In the genomic region with DNA sequence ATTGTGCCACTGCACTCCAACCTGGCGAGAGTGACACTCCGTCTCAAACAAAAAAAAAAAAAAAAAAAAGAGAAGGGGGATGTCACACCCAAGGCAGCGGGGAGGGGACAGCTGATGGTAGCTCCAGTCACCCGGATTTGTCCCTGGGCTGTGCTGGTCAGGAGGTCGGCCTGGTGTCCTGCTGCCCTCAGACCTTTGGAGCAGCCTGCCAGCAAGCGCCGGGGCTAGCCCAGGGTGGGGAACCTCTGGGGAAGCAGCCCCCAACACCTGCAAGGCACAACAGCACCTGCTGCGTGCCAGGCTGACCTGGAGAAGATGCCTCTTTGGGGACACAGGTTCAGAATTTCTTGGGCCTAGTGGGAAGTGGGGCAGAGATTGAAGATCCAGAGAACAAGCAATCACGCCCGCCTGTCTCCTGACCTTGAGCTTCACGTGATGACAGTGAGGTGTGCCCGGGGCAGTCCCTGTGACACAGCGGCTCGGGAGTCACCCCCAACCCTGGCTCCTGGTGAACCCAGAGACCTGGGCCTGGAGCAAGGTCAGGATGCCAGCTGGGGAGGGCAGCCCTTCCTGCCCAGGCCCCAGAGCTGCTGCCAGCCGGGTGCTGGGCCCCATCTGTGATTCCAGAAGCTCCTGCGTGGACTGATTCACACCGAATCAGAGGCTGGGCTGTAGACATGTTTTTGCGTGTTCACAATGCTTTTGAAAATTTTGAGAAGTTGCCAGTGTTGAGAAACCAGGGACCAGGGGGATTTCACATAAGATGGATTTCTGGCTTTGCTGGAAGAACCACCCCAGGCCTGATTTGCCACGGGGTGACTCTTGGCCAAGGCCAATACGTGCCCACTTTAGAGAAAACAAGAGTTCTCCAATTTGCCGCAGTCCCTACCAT, we compare ENCODE assay signal across 16 cellular contexts.
DNase-seq lines count a peak whose midpoint lies in the region; ATAC-seq and TF ChIP-seq lines count a peak whose summit lies in the region.
"Had no signal": no experiment of that assay in that cellular context is flagged by ENCODE, and none has a peak within 500 bp of the region (broad histone marks: within the 10 kb centered on the region; RNA-seq: fewer than 3 reads in every experiment).

No MANE protein-coding gene starts in this region.

- H2BK120ac ChIP-seq in neuronal stem cell (ENCODE audit: low read depth, low read length): no peak overlapping the region

- H2AFZ ChIP-seq in neuronal stem cell (ENCODE audit: low read length): no peak overlapping the region

- peak overlapping the region in 1 of 11 experiments; percentile 14; a peak in 3 of 22 replicates for H3K9ac ChIP-seq in BLaER1 treated with 17β-estradiol and CSF1 and Interleukin-3, amounts not matched to agents 10 nM and 100 nM
- no peak overlapping the region for H3K9ac ChIP-seq in endodermal cell (ENCODE audit: extremely low read depth, low read length, poor library complexity, severe bottlenecking)
- H3K9ac ChIP-seq in neuronal stem cell (ENCODE audit: low read depth, low read length, poor library complexity): peak overlapping the region; percentile 60

- H4K91ac ChIP-seq in neuronal stem cell (ENCODE audit: low read depth, low read length, poor library complexity): no peak overlapping the region

- H3K4ac ChIP-seq in neuronal stem cell (ENCODE audit: low read length): no peak overlapping the region

- TF ChIP-seq CTCF in Peyer's patch (IDR thresholded peaks at IDR 0.05) (no peak), endodermal cell (conservative IDR thresholded peaks at IDR 0.05) (no peak)

- peak overlapping the region; percentile 51 to 100 (median 90); a peak in 21 of 22 replicates for H3K4me2 ChIP-seq in BLaER1 treated with 17β-estradiol and CSF1 and Interleukin-3, amounts not matched to agents 10 nM and 100 nM
- no peak overlapping the region for H3K4me2 ChIP-seq in neuronal stem cell (ENCODE audit: insufficient read depth, low read length, poor library complexity, severe bottlenecking)

- WGBS in endodermal cell (ENCODE audit: insufficient coverage in 1 of 2, insufficient read length in 1 of 2), 2 experiments: 93 to 94% methylated on average over 13 to 21 of the region's 21 CpGs
- WGBS in neuronal stem cell (ENCODE audit: extremely low coverage in 2 of 2, insufficient read length in 2 of 2, insufficient replicate concordance in 1 of 2), 2 donors: no CpG with 5 or more reads among the region's 21 CpGs

- peaks cover 18 to 85% (median 71%) of the 10 kb centered on the region in 10 experiments for H3K4me1 ChIP-seq in BLaER1 treated with 17β-estradiol and CSF1 and Interleukin-3, amounts not matched to agents 10 nM and 100 nM
- peaks cover 0 to 34% (median 13%) of the 10 kb centered on the region in 4 donors for H3K4me1 ChIP-seq in Peyer's patch
- H3K4me1 ChIP-seq in endodermal cell (ENCODE audit: control insufficient read depth, insufficient read depth, low read length): no peaks in the 10 kb centered on the region
- H3K4me1 ChIP-seq in neuronal stem cell (ENCODE audit: control insufficient read depth in 2 of 2, insufficient read depth in 1 of 2, low read depth in 1 of 2, low read length in 2 of 2): no peaks in the 10 kb centered on the region

- no peak overlapping the region for H4K8ac ChIP-seq in neuronal stem cell (ENCODE audit: low read depth, low read length)

- ATAC-seq in GM19328 (IDR thresholded peaks at IDR 0.05; ENCODE audit: unreplicated experiment) (no peak), GM19351 (IDR thresholded peaks at IDR 0.05; ENCODE audit: unreplicated experiment) (no peak), GM21576 (IDR thresholded peaks at IDR 0.05; ENCODE audit: unreplicated experiment) (no peak)
- ATAC-seq: naive thymus-derived CD4-positive, alpha-beta T cell had no signal

- H3K4me3 ChIP-seq in BLaER1 treated with 17β-estradiol and CSF1 and Interleukin-3, amounts not matched to agents 10 nM and 100 nM: no peak overlapping the region
- H3K4me3 ChIP-seq in Peyer's patch: no peak overlapping the region
- no peak overlapping the region for H3K4me3 ChIP-seq in endodermal cell (ENCODE audit: low read length)
- H3K4me3 ChIP-seq in neuronal stem cell (ENCODE audit: low read length in 2 of 2): no peak overlapping the region
- H3K4me3 ChIP-seq: uterus had no signal

- no peak overlapping the region for H2AK5ac ChIP-seq in neuronal stem cell (ENCODE audit: low read depth, low read length)

- no peak overlapping the region for H2BK12ac ChIP-seq in neuronal stem cell (ENCODE audit: low read length)

- H3K27ac Mint-ChIP-seq in endodermal cell: peak overlapping the region; percentile 66

- no peaks in the 10 kb centered on the region for H3K4me1 Mint-ChIP-seq in endodermal cell

- no peaks in the 10 kb centered on the region for H3K9me3 ChIP-seq in BLaER1 treated with 17β-estradiol and CSF1 and Interleukin-3, amounts not matched to agents 10 nM and 100 nM (replicated peaks in 1 of 11)
- no peaks in the 10 kb centered on the region for H3K9me3 ChIP-seq in Peyer's patch
- no peaks in the 10 kb centered on the region for H3K9me3 ChIP-seq in endodermal cell (ENCODE audit: control insufficient read depth, low read length)
- H3K9me3 ChIP-seq in neuronal stem cell (replicated peaks in 1 of 2; ENCODE audit: control insufficient read depth in 2 of 2, insufficient read depth in 1 of 2, low read depth in 1 of 2, low read length in 2 of 2): peaks cover 0 to 3% of the 10 kb centered on the region in 2 donors
- H3K9me3 ChIP-seq: uterus had no signal

- TF ChIP-seq POLR2A in Peyer's patch (IDR thresholded peaks at IDR 0.05): no peak

- peak overlapping the region; percentile 35 for H3K18ac ChIP-seq in neuronal stem cell (ENCODE audit: low read length)

- no peaks in the 10 kb centered on the region for H3K9me3 Mint-ChIP-seq in endodermal cell

- H3K4me3 Mint-ChIP-seq in endodermal cell: no peak overlapping the region
- H3K4me3 Mint-ChIP-seq: naive thymus-derived CD4-positive, alpha-beta T cell had no signal

- H4K20me1 ChIP-seq in BLaER1 treated with 17β-estradiol and CSF1 and Interleukin-3, amounts not matched to agents 10 nM and 100 nM: peaks cover 84 to 100% (median 98%) of the 10 kb centered on the region in 11 experiments

- peak overlapping the region in 1 of 11 experiments; percentile 6; a peak in 1 of 22 replicates for H3K27ac ChIP-seq in BLaER1 treated with 17β-estradiol and CSF1 and Interleukin-3, amounts not matched to agents 10 nM and 100 nM
- H3K27ac ChIP-seq in Peyer's patch: peak overlapping the region; percentile 10 to 91 (median 71)
- no peak overlapping the region for H3K27ac ChIP-seq in endodermal cell (ENCODE audit: low read depth, low read length)
- H3K27ac ChIP-seq in neuronal stem cell (replicated peaks; ENCODE audit: low read length): no peak overlapping the region

- no peaks in the 10 kb centered on the region for H3K27me3 ChIP-seq in BLaER1 treated with 17β-estradiol and CSF1 and Interleukin-3, amounts not matched to agents 10 nM and 100 nM
- H3K27me3 ChIP-seq in Peyer's patch (no peaks in the 10 kb centered on the region), endodermal cell (ENCODE audit: control insufficient read depth, insufficient read depth, low read length, poor library complexity, severe bottlenecking) (no peaks in the 10 kb centered on the region), neuronal stem cell (ENCODE audit: control insufficient read depth in 3 of 3, insufficient read depth in 3 of 3, low read depth in 1 of 3, low read length in 3 of 3) (no peaks in the 10 kb centered on the region)
- H3K27me3 ChIP-seq: uterus had no signal

- peak overlapping the region; percentile 21 for H3K14ac ChIP-seq in neuronal stem cell (ENCODE audit: low read length)

- no peaks in the 10 kb centered on the region for H3K27me3 Mint-ChIP-seq in endodermal cell (ENCODE audit: insufficient read depth)
- H3K27me3 Mint-ChIP-seq: naive thymus-derived CD4-positive, alpha-beta T cell had no signal

- peak in 2 of 3 donors; percentile 81 to 85 for DNase-seq in Peyer's patch
- DNase-seq in endodermal cell: no peak
- no peak for DNase-seq in neuronal stem cell (ENCODE audit: low spot score)
- no peak for DNase-seq in D341Med (ENCODE audit: low spot score)
- DNase-seq: activated gamma-delta T cell; DMS53; naive thymus-derived CD4-positive, alpha-beta T cell; NCI-H526 treated with DMSO at 0.1 percent for 48 hours; stimulated activated CD4-positive, alpha-beta T cell treated with anti-CD3 and anti-CD28 coated beads, Interleukin-2, amount 100 ng/mL, for 48 hours; stimulated activated CD8-positive, alpha-beta memory T cell treated with anti-CD3 and anti-CD28 coated beads, Interleukin-4, amount 100 ng/mL, for 48 hours; SW 1271; uterus had no signal

- H3K36me3 ChIP-seq in BLaER1 treated with 17β-estradiol and CSF1 and Interleukin-3, amounts not matched to agents 10 nM and 100 nM: peaks cover 34 to 96% (median 63%) of the 10 kb centered on the region in 11 experiments
- H3K36me3 ChIP-seq in Peyer's patch (peaks cover 0 to 56% (median 0%) of the 10 kb centered on the region in 3 donors), endodermal cell (ENCODE audit: control insufficient read depth, insufficient read depth, low read length) (peaks cover 20% of the 10 kb centered on the region), neuronal stem cell (replicated peaks in 1 of 2; ENCODE audit: control insufficient read depth in 2 of 2, insufficient read depth in 2 of 2, low read length in 2 of 2) (peaks cover 29 to 38% of the 10 kb centered on the region in 2 donors)
- H3K36me3 ChIP-seq: uterus had no signal

- H3K23ac ChIP-seq in neuronal stem cell (ENCODE audit: low read depth, low read length, poor library complexity): no peak overlapping the region

- H3K36me3 Mint-ChIP-seq in endodermal cell (ENCODE audit: low read depth): peaks cover 34% of the 10 kb centered on the region

- H2BK15ac ChIP-seq in neuronal stem cell (ENCODE audit: low read length): no peak overlapping the region

- H3K79me1 ChIP-seq in neuronal stem cell (ENCODE audit: low read depth, low read length): peaks cover 13% of the 10 kb centered on the region

- H2BK5ac ChIP-seq in neuronal stem cell (ENCODE audit: low read length): peak overlapping the region; percentile 13

Comparison
In these comparisons a context has a peak if more than half of its experiments do, and no peak if none do; other contexts are left out.
1. H3K27ac ChIP-seq: peak in Peyer's patch (4 of 4); none in endodermal cell (single experiment) and neuronal stem cell (single experiment).
2. DNase-seq: peak in Peyer's patch (2 of 3); none in endodermal cell (single experiment), neuronal stem cell (single experiment) and D341Med (single experiment).